2 cellular contexts compared by ENCODE assay signal in genomic region chr3:127061641-127062040, GRCh38.
TF ChIP-seq lines count a peak whose summit lies in the region.

No MANE protein-coding gene starts in this region.

TF ChIP-seq in HepG2, 621 proteins besides CTCF, POLR2A, EP300 and RAD21:
- TF ChIP-seq CENPX (CRISPR knock-in tag; IDR thresholded peaks at IDR 0.05): no peak
- no peak for TF ChIP-seq ZNF354B (CRISPR knock-in tag; IDR thresholded peaks at IDR 0.05)
- TF ChIP-seq USF2 (IDR thresholded peaks at IDR 0.05; ENCODE audit: low read depth, low read length): no peak
- TF ChIP-seq USF2 (CRISPR knock-in tag; IDR thresholded peaks at IDR 0.05; ENCODE audit: borderline replicate concordance): no peak
- no peak for TF ChIP-seq RARA (CRISPR knock-in tag; IDR thresholded peaks at IDR 0.05)
- no peak for TF ChIP-seq KMT2A (CRISPR knock-in tag; IDR thresholded peaks at IDR 0.05)
- TF ChIP-seq SSRP1 (CRISPR knock-in tag; IDR thresholded peaks at IDR 0.05): no peak
- no peak for TF ChIP-seq MXI1 (IDR thresholded peaks at IDR 0.05; ENCODE audit: borderline replicate concordance, low read depth, low read length)
- no peak for TF ChIP-seq THAP8 (CRISPR knock-in tag; IDR thresholded peaks at IDR 0.05; ENCODE audit: borderline replicate concordance)
- no peak for TF ChIP-seq CEBPZ (IDR thresholded peaks at IDR 0.05; ENCODE audit: low read length)
- no peak for TF ChIP-seq AGO2 (optimal IDR thresholded peaks at IDR 0.05; ENCODE audit: low read depth, low read length)
- TF ChIP-seq ZNF660 (CRISPR knock-in tag; IDR thresholded peaks at IDR 0.05; ENCODE audit: borderline replicate concordance, low read depth): no peak

TF ChIP-seq in H1, 55 proteins besides CTCF, POLR2A, EP300 and RAD21 (continued from another document):
- TF ChIP-seq KDM4A (IDR thresholded peaks at IDR 0.05; ENCODE audit: low read depth, low read length, severe bottlenecking) (no peak), BCL11A (IDR thresholded peaks at IDR 0.05; ENCODE audit: low read depth in 2 of 2, low read length in 2 of 2) (no peak), JUND (IDR thresholded peaks at IDR 0.05; ENCODE audit: low read length) (no peak), TAF7 (optimal IDR thresholded peaks at IDR 0.05; ENCODE audit: borderline replicate concordance, low read depth, low read length) (no peak), RXRA (IDR thresholded peaks at IDR 0.05; ENCODE audit: insufficient read depth, low read depth, low read length) (no peak), TAF1 (IDR thresholded peaks at IDR 0.05; ENCODE audit: low read depth, low read length) (no peak), PHF8 (conservative IDR thresholded peaks at IDR 0.05; ENCODE audit: low read depth, low read length) (no peak), CHD2 (IDR thresholded peaks at IDR 0.05; ENCODE audit: low read length) (no peak), SIX5 (IDR thresholded peaks at IDR 0.05; ENCODE audit: low read depth, low read length) (no peak), POU5F1 (IDR thresholded peaks at IDR 0.05; ENCODE audit: low read depth, low read length) (no peak), GABPA (IDR thresholded peaks at IDR 0.05; ENCODE audit: borderline replicate concordance, insufficient read depth, low read length) (no peak), BACH1 (IDR thresholded peaks at IDR 0.05; ENCODE audit: low read length) (no peak), CTBP2 (IDR thresholded peaks at IDR 0.05; ENCODE audit: borderline replicate concordance, insufficient read depth, insufficient read length, low read length) (no peak), MAFK (IDR thresholded peaks at IDR 0.05; ENCODE audit: low read depth, low read length) (no peak)
